In the genomic region with DNA sequence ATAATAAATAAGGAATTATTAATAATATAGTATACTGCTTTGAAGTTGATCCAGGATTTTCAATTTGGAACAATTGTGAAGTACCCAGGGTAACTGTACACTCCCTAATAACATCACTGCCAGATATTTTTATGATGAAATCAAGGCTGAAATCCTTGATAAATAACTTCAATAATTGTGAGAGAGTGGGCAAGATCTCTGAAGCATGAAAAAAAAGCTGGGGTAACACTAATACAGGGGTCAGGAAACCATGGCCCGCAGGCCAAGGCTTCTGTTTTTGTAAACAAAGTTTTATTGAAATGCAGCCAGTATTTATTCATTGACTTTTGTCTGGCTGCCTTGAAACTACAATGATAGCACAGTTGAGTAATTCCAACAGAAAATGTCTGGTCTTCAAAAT, we compare ENCODE assay signal across 14 cellular contexts. TPM values are rescaled to one million over a fixed set of nuclear protein-coding genes. Genes with fewer than 3 reads are reported as not detected.
DNase-seq lines count a peak whose midpoint lies in the region; ATAC-seq, FAIRE-seq and TF ChIP-seq lines count a peak whose summit lies in the region.
"Had no signal": no experiment of that assay in that cellular context is flagged by ENCODE, and none has a peak within 500 bp of the region (broad histone marks: within the 10 kb centered on the region; RNA-seq: fewer than 3 reads in every experiment).

No MANE protein-coding gene starts in this region.

- no peak for TF ChIP-seq RAD21 in A549 (conservative IDR thresholded peaks at IDR 0.05 in 1 of 2, IDR thresholded peaks at IDR 0.05 in 1 of 2)

- H3K27ac ChIP-seq in A549 (0 out of 6 replicates have a peak overlapping the region, but pooled peaks of 1 of the 2 experiments have one; percentile 34), ascending aorta (peak overlapping the region; percentile 70 to 73)
- H3K27ac ChIP-seq: C4-2B had no signal

- H3K9me3 ChIP-seq in A549 (no peaks in the 10 kb centered on the region), ascending aorta (no peaks in the 10 kb centered on the region)
- H3K9me3 ChIP-seq: BE2C had no signal

- POLR2A ChIA-PET in A549 (lab: Yijun Ruan, JAX): no interaction called here

- no peak for TF ChIP-seq POLR2A in A549 (IDR thresholded peaks at IDR 0.05; ENCODE audit: low read length)

- intact Hi-C loops in ascending aorta (cut with DNase I) (no loop called here), sciatic nerve (cut with DNase I) (no loop called here)

- TF ChIP-seq CTCF in A549 (IDR thresholded peaks at IDR 0.05) (no peak), ascending aorta (IDR thresholded peaks at IDR 0.05) (no peak)

- 0 out of 3 replicates have a peak overlapping the region, but pooled peaks have one; percentile 6 for H3K4me2 ChIP-seq in A549
- H3K4me2 ChIP-seq: GM23338 had no signal

- H3K4me3 ChIP-seq in A549 (no peak overlapping the region), ascending aorta (no peak overlapping the region)
- H3K4me3 ChIP-seq: GM23338 had no signal

- H3K36me3 ChIP-seq in ascending aorta: no peaks in the 10 kb centered on the region
- H3K36me3 ChIP-seq: BE2C had no signal

- H3K4me1 ChIP-seq in A549 (peaks cover 47% of the 10 kb centered on the region), ascending aorta (peaks cover 0 to 30% of the 10 kb centered on the region in 2 donors)
- H3K4me1 ChIP-seq: BE2C had no signal

- ATAC-seq in A549: no peak
- peak; percentile 55 for ATAC-seq in sciatic nerve
- ATAC-seq in HG03196 (IDR thresholded peaks at IDR 0.05; ENCODE audit: unreplicated experiment): no peak

- no peak for FAIRE-seq in A549 (lab: Jason Lieb, UNC)
- FAIRE-seq: GM12891 had no signal

- no peak for DNase-seq in A549 (ENCODE audit: low read depth in 1 of 2, low spot score in 1 of 2)
- DNase-seq in ascending aorta (ENCODE audit: low spot score in 2 of 2): no peak
- DNase-seq in globus pallidus (ENCODE audit: low spot score): peak; percentile 44
- DNase-seq in sciatic nerve (ENCODE audit: low spot score): no peak
- no peak for DNase-seq in middle frontal gyrus (ENCODE audit: extremely low spot score, low spot score)
- no peak for DNase-seq in NOMO-1 treated with dmso at 0.1 percent for 144 hours (lab: John Stamatoyannopoulos, UW; ENCODE audit: unreplicated experiment)
- DNase-seq: CD4-positive, alpha-beta memory T cell; DMS79 had no signal

- TF ChIP-seq EP300 in A549 (IDR thresholded peaks at IDR 0.05): no peak

- CTCF ChIA-PET in A549 (lab: Yijun Ruan, JAX): interaction anchor here (1.3 kb wide), 1 partner anchor 120 kb away, joined by 3 read pairs; no protein-coding TSS in a partner anchor

- WGBS in A549 (ENCODE audit: missing lambda C conversion rate): 76% methylated on average over 1 of the region's 1 CpG

- H3K27me3 ChIP-seq in ascending aorta: no peaks in the 10 kb centered on the region
- H3K27me3 ChIP-seq: BE2C had no signal

TF ChIP-seq in A549, 52 proteins besides CTCF, POLR2A, EP300 and RAD21:
- TF ChIP-seq, protein P1, sequence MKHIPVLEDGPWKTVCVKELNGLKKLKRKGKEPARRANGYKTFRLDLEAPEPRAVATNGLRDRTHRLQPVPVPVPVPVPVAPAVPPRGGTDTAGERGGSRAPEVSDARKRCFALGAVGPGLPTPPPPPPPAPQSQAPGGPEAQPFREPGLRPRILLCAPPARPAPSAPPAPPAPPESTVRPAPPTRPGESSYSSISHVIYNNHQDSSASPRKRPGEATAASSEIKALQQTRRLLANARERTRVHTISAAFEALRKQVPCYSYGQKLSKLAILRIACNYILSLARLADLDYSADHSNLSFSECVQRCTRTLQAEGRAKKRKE (CRISPR knock-in tag; IDR thresholded peaks at IDR 0.05; ENCODE audit: low read depth): no peak
- no peak for TF ChIP-seq HDAC2 (IDR thresholded peaks at IDR 0.05)
- no peak for TF ChIP-seq CHD2 (IDR thresholded peaks at IDR 0.05; ENCODE audit: low read length, partially characterized antibody)
- no peak for TF ChIP-seq RARB (CRISPR knock-in tag; IDR thresholded peaks at IDR 0.05)
- no peak for TF ChIP-seq MAFK (IDR thresholded peaks at IDR 0.05; ENCODE audit: partially characterized antibody)
- TF ChIP-seq BHLHE40 (IDR thresholded peaks at IDR 0.05; ENCODE audit: low read depth, low read length): no peak
- TF ChIP-seq, protein P2, sequence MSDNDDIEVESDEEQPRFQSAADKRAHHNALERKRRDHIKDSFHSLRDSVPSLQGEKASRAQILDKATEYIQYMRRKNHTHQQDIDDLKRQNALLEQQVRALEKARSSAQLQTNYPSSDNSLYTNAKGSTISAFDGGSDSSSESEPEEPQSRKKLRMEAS (IDR thresholded peaks at IDR 0.05): no peak
- TF ChIP-seq, protein P3, sequence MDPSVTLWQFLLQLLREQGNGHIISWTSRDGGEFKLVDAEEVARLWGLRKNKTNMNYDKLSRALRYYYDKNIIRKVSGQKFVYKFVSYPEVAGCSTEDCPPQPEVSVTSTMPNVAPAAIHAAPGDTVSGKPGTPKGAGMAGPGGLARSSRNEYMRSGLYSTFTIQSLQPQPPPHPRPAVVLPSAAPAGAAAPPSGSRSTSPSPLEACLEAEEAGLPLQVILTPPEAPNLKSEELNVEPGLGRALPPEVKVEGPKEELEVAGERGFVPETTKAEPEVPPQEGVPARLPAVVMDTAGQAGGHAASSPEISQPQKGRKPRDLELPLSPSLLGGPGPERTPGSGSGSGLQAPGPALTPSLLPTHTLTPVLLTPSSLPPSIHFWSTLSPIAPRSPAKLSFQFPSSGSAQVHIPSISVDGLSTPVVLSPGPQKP (IDR thresholded peaks at IDR 0.05; ENCODE audit: low read depth, low read length): no peak
- TF ChIP-seq RCOR1 (IDR thresholded peaks at IDR 0.05; ENCODE audit: low read depth, low read length): no peak
- TF ChIP-seq, protein P4, sequence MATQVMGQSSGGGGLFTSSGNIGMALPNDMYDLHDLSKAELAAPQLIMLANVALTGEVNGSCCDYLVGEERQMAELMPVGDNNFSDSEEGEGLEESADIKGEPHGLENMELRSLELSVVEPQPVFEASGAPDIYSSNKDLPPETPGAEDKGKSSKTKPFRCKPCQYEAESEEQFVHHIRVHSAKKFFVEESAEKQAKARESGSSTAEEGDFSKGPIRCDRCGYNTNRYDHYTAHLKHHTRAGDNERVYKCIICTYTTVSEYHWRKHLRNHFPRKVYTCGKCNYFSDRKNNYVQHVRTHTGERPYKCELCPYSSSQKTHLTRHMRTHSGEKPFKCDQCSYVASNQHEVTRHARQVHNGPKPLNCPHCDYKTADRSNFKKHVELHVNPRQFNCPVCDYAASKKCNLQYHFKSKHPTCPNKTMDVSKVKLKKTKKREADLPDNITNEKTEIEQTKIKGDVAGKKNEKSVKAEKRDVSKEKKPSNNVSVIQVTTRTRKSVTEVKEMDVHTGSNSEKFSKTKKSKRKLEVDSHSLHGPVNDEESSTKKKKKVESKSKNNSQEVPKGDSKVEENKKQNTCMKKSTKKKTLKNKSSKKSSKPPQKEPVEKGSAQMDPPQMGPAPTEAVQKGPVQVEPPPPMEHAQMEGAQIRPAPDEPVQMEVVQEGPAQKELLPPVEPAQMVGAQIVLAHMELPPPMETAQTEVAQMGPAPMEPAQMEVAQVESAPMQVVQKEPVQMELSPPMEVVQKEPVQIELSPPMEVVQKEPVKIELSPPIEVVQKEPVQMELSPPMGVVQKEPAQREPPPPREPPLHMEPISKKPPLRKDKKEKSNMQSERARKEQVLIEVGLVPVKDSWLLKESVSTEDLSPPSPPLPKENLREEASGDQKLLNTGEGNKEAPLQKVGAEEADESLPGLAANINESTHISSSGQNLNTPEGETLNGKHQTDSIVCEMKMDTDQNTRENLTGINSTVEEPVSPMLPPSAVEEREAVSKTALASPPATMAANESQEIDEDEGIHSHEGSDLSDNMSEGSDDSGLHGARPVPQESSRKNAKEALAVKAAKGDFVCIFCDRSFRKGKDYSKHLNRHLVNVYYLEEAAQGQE (IDR thresholded peaks at IDR 0.05): no peak

RNA-seq across cellular contexts. Expression of a gene that starts 41.6 kb away (rescaled TPM):
- polyA plus RNA-seq in A549 (2011; rRNA removed) (16.8 and 24.3 TPM in 2 replicates), A549 (2017; fragmentation: RNase III; extraction: RNeasy Plus Mini Kit Qiagen cat#74134 plus additional on column Dnase treatment) (11.4 to 16.4 TPM (median 16.2 TPM) in 3 replicates)
- polyA plus RNA-seq in A549 (2012; cell fraction: cytosol; rRNA removed): 2.9 and 3.3 TPM in 2 replicates
- 4.4 and 7.5 TPM in 2 replicates for polyA plus RNA-seq in A549 (2012; cell fraction: nucleus; rRNA removed)
- 19.8 and 21.3 TPM in 2 replicates for polyA minus RNA-seq in A549 (2011; rRNA and poly(A)+ RNA removed)
- total RNA-seq in ascending aorta (30.4 TPM), sciatic nerve (44.1 TPM)
- total RNA-seq: G401 had no signal
